ENCODE assay signal across 10 cellular contexts in genomic region chr2:42795871-42796301, GRCh38.
DNase-seq lines count a peak whose midpoint lies in the region; ATAC-seq and TF ChIP-seq lines count a peak whose summit lies in the region.
"Had no signal": no experiment of that assay in that cellular context is flagged by ENCODE, and none has a peak within 500 bp of the region (broad histone marks: within the 10 kb centered on the region; RNA-seq: fewer than 3 reads in every experiment).

No MANE protein-coding gene starts in this region.

- no peak overlapping the region for H3K4me3 ChIP-seq in AG10803 (ENCODE audit: low read length)
- H3K4me3 ChIP-seq: psoas muscle had no signal

- DNase-seq in AG10803 (ENCODE audit: low read depth) (peak; percentile 22), fibroblast of peridontal ligament (ENCODE audit: extremely low read depth) (peak; percentile 67), NCI-H2227 treated with DMSO at 0.1 percent for 48 hours (lab: John Stamatoyannopoulos, UW) (no peak)
- DNase-seq in activated CD8-positive, alpha-beta memory T cell treated with anti-CD3 and anti-CD28 coated beads, Interleukin-2, amount 50 U/mL, for 4 hours = no peak
- DNase-seq: psoas muscle had no signal

- peak; percentile 52 for TF ChIP-seq POLR2A in GM19193 (IDR thresholded peaks at IDR 0.05; ENCODE audit: extremely low read depth, insufficient read depth, insufficient read length)

- peak; percentile 28 for ATAC-seq in HG03520 (IDR thresholded peaks at IDR 0.05; ENCODE audit: unreplicated experiment)
- ATAC-seq in activated CD4-positive, CD25-positive, alpha-beta regulatory T cell treated with anti-CD3 and anti-CD28 coated beads, Interleukin-2, amount 50 U/mL, for 24 hours = no peak
- no peak for ATAC-seq in HG02938 (IDR thresholded peaks at IDR 0.05; ENCODE audit: unreplicated experiment)
- ATAC-seq: psoas muscle, WTC11 had no signal

- TF ChIP-seq CTCF in AG10803 (conservative IDR thresholded peaks at IDR 0.05; ENCODE audit: low read length) = no peak

Comparison
In these comparisons a context has a peak if more than half of its experiments do, and no peak if none do; other contexts are left out.
1. DNase-seq: peak in AG10803 (single experiment) and fibroblast of peridontal ligament (single experiment); none in NCI-H2227 treated with DMSO at 0.1 percent for 48 hours (single experiment) and activated CD8-positive, alpha-beta memory T cell treated with anti-CD3 and anti-CD28 coated beads, Interleukin-2, amount 50 U/mL, for 4 hours (single experiment).